Comparison of ENCODE assay signal across 8 cellular contexts in the genomic region with DNA sequence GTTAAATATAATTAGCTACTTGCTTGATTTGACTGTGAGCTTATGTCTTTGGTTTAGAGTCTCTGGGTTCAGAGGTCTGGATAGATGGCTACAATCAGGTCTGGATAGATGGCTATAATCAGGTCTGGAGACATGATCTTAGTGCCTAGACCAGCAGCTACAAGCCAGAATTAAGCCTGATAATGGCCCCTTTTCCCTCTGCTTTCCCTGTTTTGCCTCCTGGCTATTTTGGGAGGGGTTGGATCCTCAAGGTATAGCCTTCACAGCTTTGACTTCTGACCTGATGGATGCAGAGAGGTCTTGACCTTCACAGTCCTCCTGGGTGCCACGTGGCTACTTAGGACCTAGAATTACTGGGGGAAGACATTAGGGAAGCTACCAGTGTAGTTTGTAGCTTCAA.
"Had no signal": no experiment of that assay in that cellular context is flagged by ENCODE, and none has a peak within 500 bp of the region (broad histone marks: within the 10 kb centered on the region; RNA-seq: fewer than 3 reads in every experiment).

No MANE protein-coding gene starts in this region.

- H3K4me1 Mint-ChIP-seq: IgD-negative memory B cell had no signal

- H3K27ac Mint-ChIP-seq: H9, IgD-negative memory B cell had no signal

- FAIRE-seq: H54, HepG2 had no signal

- H3K4me3 Mint-ChIP-seq: H9, IgD-negative memory B cell had no signal

- ATAC-seq: HepG2 had no signal

- DNase-seq: GOT3, H9, HCEC 1CT, KBM-7 had no signal

- H3K9me3 Mint-ChIP-seq: H9 had no signal

- H3K27ac ChIP-seq: HL-60 had no signal

- H3K27me3 Mint-ChIP-seq: IgD-negative memory B cell had no signal

- H3K36me3 Mint-ChIP-seq: IgD-negative memory B cell had no signal
